ENCODE assay signal across 11 cellular contexts in genomic region chr1:179038528-179039281, GRCh38. TPM values are rescaled to one million over a fixed set of nuclear protein-coding genes. Genes with fewer than 3 reads are reported as not detected.
A peak's percentile ranks its signal among the peaks of the same experiment; 100 is the strongest.
DNase-seq lines count a peak whose midpoint lies in the region; ATAC-seq and TF ChIP-seq lines count a peak whose summit lies in the region.
"Had no signal": no experiment of that assay in that cellular context is flagged by ENCODE, and none has a peak within 500 bp of the region (broad histone marks: within the 10 kb centered on the region; RNA-seq: fewer than 3 reads in every experiment).

No MANE protein-coding gene starts in this region.

- peaks cover 16% of the 10 kb centered on the region for H3K9me3 Mint-ChIP-seq in endodermal cell
- no peaks in the 10 kb centered on the region for H3K9me3 Mint-ChIP-seq in stimulated activated naive B cell treated with anti-CD40 and anti-IgM and Interleukin-4, amounts not matched to agents 10 μg/mL and 1 μg/mL and 100 μg/mL, for 72 hours

- H3K79me2 ChIP-seq in PC-3 (ENCODE audit: low read length), result peaks cover 64% of the 10 kb centered on the region

- no peaks in the 10 kb centered on the region for H3K27me3 ChIP-seq in PC-3 (ENCODE audit: low read length)
- H3K27me3 ChIP-seq in endodermal cell (ENCODE audit: control insufficient read depth, insufficient read depth, low read length, poor library complexity, severe bottlenecking), result no peaks in the 10 kb centered on the region
- no peaks in the 10 kb centered on the region for H3K27me3 ChIP-seq in esophagus squamous epithelium
- no peaks in the 10 kb centered on the region for H3K27me3 ChIP-seq in upper lobe of right lung
- H3K27me3 ChIP-seq: ascending aorta, suprapubic skin had no signal

- intact Hi-C loops in Right ventricle myocardium superior (cut with DNase I) (no loop called here), Right ventricle myocardium inferior (cut with DNase I) (no loop called here), PC-3 (cut with micrococcal nuclease) (loop anchor here (5.0 kb wide), 2 partner anchors 104 to 254 kb away; partner anchors contain the start of gene SOAT1), esophagus squamous epithelium (cut with DNase I) (no loop called here), upper lobe of right lung (cut with DNase I) (no loop called here)

- no peak overlapping the region for H3K27ac Mint-ChIP-seq in endodermal cell
- H3K27ac Mint-ChIP-seq in stimulated activated naive B cell treated with anti-CD40 and anti-IgM and Interleukin-4, amounts not matched to agents 10 μg/mL and 1 μg/mL and 100 μg/mL, for 72 hours, result peak overlapping the region; percentile 84

- DNase-seq in Right ventricle myocardium superior, result no peak
- DNase-seq in Right ventricle myocardium inferior (ENCODE audit: missing footprints), result no peak
- DNase-seq in PC-3, result no peak
- DNase-seq in endodermal cell, result no peak
- no peak for DNase-seq in stimulated activated naive B cell treated with anti-CD40 and anti-IgM and Interleukin-4, amounts not matched to agents 10 μg/mL and 1 μg/mL and 100 μg/mL, for 72 hours
- DNase-seq in NCI-H1436 (lab: John Stamatoyannopoulos, UW), result no peak
- no peak for DNase-seq in esophagus squamous epithelium (lab: John Stamatoyannopoulos, UW)
- DNase-seq in upper lobe of right lung, result no peak
- DNase-seq: hypothalamus had no signal

- H3K36me3 Mint-ChIP-seq in endodermal cell (ENCODE audit: low read depth), result peaks cover 11% of the 10 kb centered on the region
- H3K36me3 Mint-ChIP-seq in stimulated activated naive B cell treated with anti-CD40 and anti-IgM and Interleukin-4, amounts not matched to agents 10 μg/mL and 1 μg/mL and 100 μg/mL, for 72 hours, result peaks cover 3 to 6% of the 10 kb centered on the region in 2 donors

- H3K4me3 ChIP-seq in PC-3 (ENCODE audit: low read length) (no peak overlapping the region), endodermal cell (ENCODE audit: low read length) (no peak overlapping the region), esophagus squamous epithelium (no peak overlapping the region), upper lobe of right lung (no peak overlapping the region)
- H3K4me3 ChIP-seq: ascending aorta, suprapubic skin had no signal

- peak overlapping the region; percentile 80 for H3K4me2 ChIP-seq in PC-3 (ENCODE audit: low read length)

- no peaks in the 10 kb centered on the region for H3K9me3 ChIP-seq in PC-3 (ENCODE audit: low read length)
- H3K9me3 ChIP-seq in endodermal cell (ENCODE audit: control insufficient read depth, low read length), result peaks cover 5% of the 10 kb centered on the region
- no peaks in the 10 kb centered on the region for H3K9me3 ChIP-seq in esophagus squamous epithelium
- no peaks in the 10 kb centered on the region for H3K9me3 ChIP-seq in upper lobe of right lung
- H3K9me3 ChIP-seq: ascending aorta, suprapubic skin had no signal

- TF ChIP-seq POLR2A in esophagus squamous epithelium (IDR thresholded peaks at IDR 0.05), result no peak

- H2AFZ ChIP-seq in PC-3 (ENCODE audit: low read length), result no peak overlapping the region

- no peak for TF ChIP-seq CTCF in PC-3 (conservative IDR thresholded peaks at IDR 0.05; ENCODE audit: low read depth, low read length)
- no peak for TF ChIP-seq CTCF in endodermal cell (conservative IDR thresholded peaks at IDR 0.05)
- TF ChIP-seq CTCF in esophagus squamous epithelium (IDR thresholded peaks at IDR 0.05), result no peak
- no peak for TF ChIP-seq CTCF in upper lobe of right lung (IDR thresholded peaks at IDR 0.05)

- H3K9ac ChIP-seq in PC-3 (ENCODE audit: low read length) (no peak overlapping the region), endodermal cell (ENCODE audit: extremely low read depth, low read length, poor library complexity, severe bottlenecking) (no peak overlapping the region)

- POLR2A ChIA-PET in PC-3 (lab: Charles Lee; ENCODE audit: unreplicated experiment), result no interaction called here

- no TSS peak for BruUV-seq in PC-3 (replicated peaks; lab: Mats Ljungman, UMichigan)

- H3K4me1 ChIP-seq in PC-3 (ENCODE audit: insufficient read depth, low read length) (peaks cover 53% of the 10 kb centered on the region), endodermal cell (ENCODE audit: control insufficient read depth, insufficient read depth, low read length) (peaks cover 6% of the 10 kb centered on the region), esophagus squamous epithelium (peaks cover 8 to 47% (median 20%) of the 10 kb centered on the region in 3 donors), upper lobe of right lung (peaks cover 23% of the 10 kb centered on the region)

- no peaks in the 10 kb centered on the region for H4K20me1 ChIP-seq in PC-3 (ENCODE audit: low read length)

- peaks cover 12% of the 10 kb centered on the region for H3F3A ChIP-seq in PC-3 (ENCODE audit: low read length, unreplicated experiment)

- H3K27ac ChIP-seq in PC-3 (ENCODE audit: low read length) (peak overlapping the region; percentile 95), endodermal cell (ENCODE audit: low read depth, low read length) (peak overlapping the region; percentile 6), esophagus squamous epithelium (no peak overlapping the region), upper lobe of right lung (no peak overlapping the region)
- H3K27ac ChIP-seq: ascending aorta, suprapubic skin had no signal

- H3K36me3 ChIP-seq in PC-3 (ENCODE audit: low read depth, low read length), result no peaks in the 10 kb centered on the region
- H3K36me3 ChIP-seq in endodermal cell (ENCODE audit: control insufficient read depth, insufficient read depth, low read length), result no peaks in the 10 kb centered on the region
- H3K36me3 ChIP-seq in esophagus squamous epithelium, result no peaks in the 10 kb centered on the region
- no peaks in the 10 kb centered on the region for H3K36me3 ChIP-seq in upper lobe of right lung
- H3K36me3 ChIP-seq: suprapubic skin had no signal

- H3K4me3 Mint-ChIP-seq in endodermal cell, result no peak overlapping the region
- H3K4me3 Mint-ChIP-seq in stimulated activated naive B cell treated with anti-CD40 and anti-IgM and Interleukin-4, amounts not matched to agents 10 μg/mL and 1 μg/mL and 100 μg/mL, for 72 hours, result no peak overlapping the region

- 80 to 100% methylated on average over 1 of the region's 1 CpG for WGBS in endodermal cell (ENCODE audit: insufficient coverage in 1 of 2, insufficient read length in 1 of 2), 2 experiments
- WGBS in esophagus squamous epithelium, 2 donors, result 17 to 19% methylated on average over 1 of the region's 1 CpG

- H3K4me1 Mint-ChIP-seq in endodermal cell, result peaks cover 21% of the 10 kb centered on the region
- H3K4me1 Mint-ChIP-seq in stimulated activated naive B cell treated with anti-CD40 and anti-IgM and Interleukin-4, amounts not matched to agents 10 μg/mL and 1 μg/mL and 100 μg/mL, for 72 hours, result peaks cover 41 to 58% of the 10 kb centered on the region in 2 donors

- H3K27me3 Mint-ChIP-seq in endodermal cell (ENCODE audit: insufficient read depth), result no peaks in the 10 kb centered on the region
- no peaks in the 10 kb centered on the region for H3K27me3 Mint-ChIP-seq in stimulated activated naive B cell treated with anti-CD40 and anti-IgM and Interleukin-4, amounts not matched to agents 10 μg/mL and 1 μg/mL and 100 μg/mL, for 72 hours

- H3K9me2 ChIP-seq in PC-3 (replicated peaks; ENCODE audit: low read length), result no peaks in the 10 kb centered on the region

- CTCF ChIA-PET in PC-3 (lab: Charles Lee), result no interaction called here

- ATAC-seq in Right ventricle myocardium superior (ENCODE audit: poor library complexity) (peak; percentile 29), Right ventricle myocardium inferior (no peak), PC-3 (no peak), upper lobe of right lung (no peak)
- ATAC-seq in stimulated activated naive B cell treated with anti-CD40 and anti-IgM and Interleukin-4, amounts not matched to agents 10 μg/mL and 1 μg/mL and 100 μg/mL, for 72 hours (replicated peaks), result no peak

RNA-seq across cellular contexts. Expression of gene FAM20B, which starts 13.0 kb away (rescaled TPM):
- total RNA-seq in Right ventricle myocardium superior (50.2 TPM), Right ventricle myocardium inferior (60.1 TPM), PC-3 (2014; rRNA removed) (20.1 and 21.1 TPM in 2 replicates), endodermal cell (10 to 100 TPM; 47.7 to 52.4 TPM), esophagus squamous epithelium (10 to 100 TPM; 16.3 to 27.3 (median 18.7) TPM), upper lobe of right lung (44.0 TPM)
- 30.8 TPM for polyA plus RNA-seq in endodermal cell (2013, experiment 1 of 2)
- polyA plus RNA-seq in endodermal cell (2013, experiment 2 of 2), result 29.6 TPM

RNA-seq across cellular contexts. Expression of gene TOR3A, which starts 43.2 kb away (rescaled TPM):
- total RNA-seq in Right ventricle myocardium superior, result 10.1 TPM
- total RNA-seq in Right ventricle myocardium inferior, result 11.3 TPM
- total RNA-seq in PC-3 (2014; rRNA removed), result 70.8 and 95.5 TPM in 2 replicates
- total RNA-seq in endodermal cell, result 10 to 100 TPM; 23.4 to 24.7 TPM
- 13.7 TPM for polyA plus RNA-seq in endodermal cell (2013, experiment 1 of 2)
- 11.6 TPM for polyA plus RNA-seq in endodermal cell (2013, experiment 2 of 2)
- total RNA-seq in esophagus squamous epithelium, result 10 to 100 TPM; 31.9 to 48.8 (median 34.4) TPM
- 23.0 TPM for total RNA-seq in upper lobe of right lung

Comparison
In these comparisons a context has a peak if more than half of its experiments do, and no peak if none do; other contexts are left out.
1. H3K27ac ChIP-seq: peak in PC-3 (single experiment) and endodermal cell (single experiment); none in esophagus squamous epithelium (0 of 4) and upper lobe of right lung (single experiment).